28 cellular contexts compared by ENCODE assay signal in genomic region chr5:118603278-118603677, GRCh38.
"Had no signal": no experiment of that assay in that cellular context is flagged by ENCODE, and none has a peak within 500 bp of the region (broad histone marks: within the 10 kb centered on the region; RNA-seq: fewer than 3 reads in every experiment).

No MANE protein-coding gene starts in this region.

- H3K4me3 Mint-ChIP-seq: stimulated activated effector memory CD8-positive, alpha-beta T cell treated with anti-CD3 and anti-CD28 coated beads, Interleukin-12 subunit alpha, Interleukin-12 subunit beta, amount 100 ng/mL, for 72 hours; stimulated activated memory B cell treated with anti-CD40 and anti-IgM and Interleukin-4, amounts not matched to agents 10 μg/mL and 1 μg/mL and 100 μg/mL, for 72 hours; stimulated activated naive B cell treated with anti-CD40 and anti-IgM and Interleukin-4, amounts not matched to agents 10 μg/mL and 1 μg/mL and 100 μg/mL, for 72 hours; stimulated activated naive CD8-positive, alpha-beta T cell treated with anti-CD3 and anti-CD28 coated beads, Interleukin-15, amount 100 ng/mL, for 72 hours; stimulated activated naive CD8-positive, alpha-beta T cell treated with anti-CD3 and anti-CD28 coated beads, Interleukin-15, Interleukin-2, amounts not matched to agents 100 ng/mL and 50 ng/mL, for 24 hours; type B pancreatic cell had no signal

- H3K9me3 ChIP-seq: stomach, suprapubic skin, testis, thoracic aorta, thyroid gland, tibial artery, tibial nerve, transverse colon, upper lobe of left lung, upper lobe of right lung, uterus, vagina had no signal

- DNase-seq: stimulated activated CD4-positive, alpha-beta T cell treated with anti-CD3 and anti-CD28 coated beads, Interleukin-2, amount 100 ng/mL, for 48 hours; stimulated activated CD4-positive, alpha-beta T cell treated with anti-CD3 and anti-CD28 coated beads, Interleukin-4, amount 100 ng/mL, for 1 hour; stimulated activated CD4-positive, alpha-beta T cell treated with anti-CD3 and anti-CD28 coated beads, Interleukin-4, amount 100 ng/mL, for 24 hours; stimulated activated CD4-positive, alpha-beta T cell treated with anti-CD3 and anti-CD28 coated beads, Interleukin-4, amount 100 ng/mL, for 4 hours; stimulated activated CD8-positive, alpha-beta memory T cell treated with anti-CD3 and anti-CD28 coated beads, Interleukin-4, amount 100 ng/mL, for 48 hours; stimulated activated naive B cell treated with anti-CD40 and anti-IgM and Interleukin-4, amounts not matched to agents 10 μg/mL and 1 μg/mL and 100 μg/mL, for 72 hours; stimulated activated naive CD4-positive, alpha-beta T cell; stimulated activated naive CD4-positive, alpha-beta T cell treated with Interleukin-2 at 50 U/mL for 16 hours; stimulated activated naive CD8-positive, alpha-beta T cell treated with anti-CD3 and anti-CD28 coated beads, Interleukin-15, amount 100 ng/mL, for 72 hours; stimulated activated naive CD8-positive, alpha-beta T cell treated with anti-CD3 and anti-CD28 coated beads, Interleukin-15, Interleukin-2, amounts not matched to agents 100 U/mL and 50 U/mL, for 24 hours; stomach; substantia nigra; testis; thyroid gland; tibial artery; transverse colon; trophoblast cell; upper lobe of left lung; upper lobe of right lung; uterus had no signal

- H3K9me3 Mint-ChIP-seq: stimulated activated memory B cell treated with anti-CD40 and anti-IgM and Interleukin-4, amounts not matched to agents 10 μg/mL and 1 μg/mL and 100 μg/mL, for 72 hours; stimulated activated naive B cell treated with anti-CD40 and anti-IgM and Interleukin-4, amounts not matched to agents 10 μg/mL and 1 μg/mL and 100 μg/mL, for 72 hours; stimulated activated naive CD8-positive, alpha-beta T cell treated with anti-CD3 and anti-CD28 coated beads, Interleukin-15, amount 100 ng/mL, for 72 hours; stimulated activated naive CD8-positive, alpha-beta T cell treated with anti-CD3 and anti-CD28 coated beads, Interleukin-15, Interleukin-2, amounts not matched to agents 100 ng/mL and 50 ng/mL, for 24 hours had no signal

- H3K27ac Mint-ChIP-seq: stimulated activated effector memory CD8-positive, alpha-beta T cell treated with anti-CD3 and anti-CD28 coated beads, Interleukin-12 subunit alpha, Interleukin-12 subunit beta, amount 100 ng/mL, for 72 hours; stimulated activated memory B cell treated with anti-CD40 and anti-IgM and Interleukin-4, amounts not matched to agents 10 μg/mL and 1 μg/mL and 100 μg/mL, for 72 hours; stimulated activated naive B cell treated with anti-CD40 and anti-IgM and Interleukin-4, amounts not matched to agents 10 μg/mL and 1 μg/mL and 100 μg/mL, for 72 hours; stimulated activated naive CD8-positive, alpha-beta T cell treated with anti-CD3 and anti-CD28 coated beads, Interleukin-15, amount 100 ng/mL, for 72 hours; stimulated activated naive CD8-positive, alpha-beta T cell treated with anti-CD3 and anti-CD28 coated beads, Interleukin-15, Interleukin-2, amounts not matched to agents 100 ng/mL and 50 ng/mL, for 24 hours; type B pancreatic cell had no signal

- H3K4me1 Mint-ChIP-seq: stimulated activated effector memory CD8-positive, alpha-beta T cell treated with anti-CD3 and anti-CD28 coated beads, Interleukin-12 subunit alpha, Interleukin-12 subunit beta, amount 100 ng/mL, for 72 hours; stimulated activated memory B cell treated with anti-CD40 and anti-IgM and Interleukin-4, amounts not matched to agents 10 μg/mL and 1 μg/mL and 100 μg/mL, for 72 hours; stimulated activated naive B cell treated with anti-CD40 and anti-IgM and Interleukin-4, amounts not matched to agents 10 μg/mL and 1 μg/mL and 100 μg/mL, for 72 hours; stimulated activated naive CD8-positive, alpha-beta T cell treated with anti-CD3 and anti-CD28 coated beads, Interleukin-15, amount 100 ng/mL, for 72 hours had no signal

- H3K4me3 ChIP-seq: stomach, suprapubic skin, testis, thoracic aorta, thyroid gland, tibial artery, tibial nerve, transverse colon, upper lobe of left lung, upper lobe of right lung, uterus, vagina had no signal

- H3K27me3 ChIP-seq: stomach, suprapubic skin, testis, thyroid gland, tibial artery, tibial nerve, transverse colon, upper lobe of left lung, upper lobe of right lung, uterus, vagina had no signal

- H3K36me3 Mint-ChIP-seq: stimulated activated effector memory CD8-positive, alpha-beta T cell treated with anti-CD3 and anti-CD28 coated beads, Interleukin-12 subunit alpha, Interleukin-12 subunit beta, amount 100 ng/mL, for 72 hours; stimulated activated memory B cell treated with anti-CD40 and anti-IgM and Interleukin-4, amounts not matched to agents 10 μg/mL and 1 μg/mL and 100 μg/mL, for 72 hours; stimulated activated naive B cell treated with anti-CD40 and anti-IgM and Interleukin-4, amounts not matched to agents 10 μg/mL and 1 μg/mL and 100 μg/mL, for 72 hours; type B pancreatic cell had no signal

- H3K27ac ChIP-seq: stomach, suprapubic skin, testis, thoracic aorta, thyroid gland, tibial artery, tibial nerve, transverse colon, upper lobe of left lung, upper lobe of right lung, uterus, vagina had no signal

- H3K4me1 ChIP-seq: stomach, suprapubic skin, testis, tibial artery, tibial nerve, transverse colon, upper lobe of left lung, upper lobe of right lung, uterus, vagina had no signal

- ATAC-seq: stimulated activated effector memory CD8-positive, alpha-beta T cell treated with anti-CD3 and anti-CD28 coated beads, Interleukin-12 subunit alpha, Interleukin-12 subunit beta, amount 100 ng/mL, for 72 hours; stimulated activated memory B cell treated with anti-CD40 and anti-IgM and Interleukin-4, amounts not matched to agents 10 μg/mL and 1 μg/mL and 100 μg/mL, for 72 hours; stimulated activated naive B cell treated with anti-CD40 and anti-IgM and Interleukin-4, amounts not matched to agents 10 μg/mL and 1 μg/mL and 100 μg/mL, for 72 hours; stimulated activated naive CD8-positive, alpha-beta T cell treated with anti-CD3 and anti-CD28 coated beads, Interleukin-15, amount 100 ng/mL, for 72 hours; stimulated activated naive CD8-positive, alpha-beta T cell treated with anti-CD3 and anti-CD28 coated beads, Interleukin-15, Interleukin-2, amounts not matched to agents 100 U/mL and 50 U/mL, for 24 hours; upper lobe of right lung had no signal

- H3K36me3 ChIP-seq: stomach, suprapubic skin, thoracic aorta, thyroid gland, tibial artery, tibial nerve, transverse colon, upper lobe of left lung, upper lobe of right lung, uterus, vagina had no signal

- H3K27me3 Mint-ChIP-seq: stimulated activated memory B cell treated with anti-CD40 and anti-IgM and Interleukin-4, amounts not matched to agents 10 μg/mL and 1 μg/mL and 100 μg/mL, for 72 hours; stimulated activated naive B cell treated with anti-CD40 and anti-IgM and Interleukin-4, amounts not matched to agents 10 μg/mL and 1 μg/mL and 100 μg/mL, for 72 hours; stimulated activated naive CD8-positive, alpha-beta T cell treated with anti-CD3 and anti-CD28 coated beads, Interleukin-15, amount 100 ng/mL, for 72 hours; stimulated activated naive CD8-positive, alpha-beta T cell treated with anti-CD3 and anti-CD28 coated beads, Interleukin-15, Interleukin-2, amounts not matched to agents 100 ng/mL and 50 ng/mL, for 24 hours had no signal
